Comparison of ENCODE assay signal across 8 cellular contexts in genomic region chr12:9870311-9870866, GRCh38. TPM values are rescaled to one million over a fixed set of nuclear protein-coding genes. Genes with fewer than 3 reads are reported as not detected.
A peak's percentile ranks its signal among the peaks of the same experiment; 100 is the strongest.
DNase-seq lines count a peak whose midpoint lies in the region; ATAC-seq and TF ChIP-seq lines count a peak whose summit lies in the region.
"Had no signal": no experiment of that assay in that cellular context is flagged by ENCODE, and none has a peak within 500 bp of the region (broad histone marks: within the 10 kb centered on the region; RNA-seq: fewer than 3 reads in every experiment).

No MANE protein-coding gene starts in this region.

- H3K27ac ChIP-seq in KMS-11 (peak overlapping the region; percentile 74), right cardiac atrium (ENCODE audit: low read length) (peak overlapping the region; percentile 75)

- H3K79me2 ChIP-seq in KMS-11 (ENCODE audit: insufficient read depth, low read depth): no peaks in the 10 kb centered on the region

- peak overlapping the region; percentile 84 for H2AFZ ChIP-seq in KMS-11 (ENCODE audit: low read depth)

- H3K27me3 ChIP-seq in KMS-11 (ENCODE audit: insufficient read depth, low read depth) (no peaks in the 10 kb centered on the region), right cardiac atrium (ENCODE audit: control insufficient read depth, insufficient read depth) (no peaks in the 10 kb centered on the region)

- H3K4me3 Mint-ChIP-seq in activated T-helper 1 cell treated with anti-CD3 and anti-CD28 coated beads, Interleukin-12 subunit alpha, Interleukin-12 subunit beta, Interleukin-2, Interleukin-4 antibody, amounts not matched to agents 30 ng/mL and 10 ng/mL and 1 ng/mL, durations not matched to agents 14 hours and 24 hours and 36 hours: peak overlapping the region; percentile 93
- H3K4me3 Mint-ChIP-seq in stimulated activated naive B cell treated with anti-CD40 and anti-IgM and Interleukin-4, amounts not matched to agents 10 μg/mL and 1 μg/mL and 100 μg/mL, for 72 hours: peak overlapping the region; percentile 94

- no peaks in the 10 kb centered on the region for H3K36me3 ChIP-seq in KMS-11 (ENCODE audit: insufficient read depth)

- no peaks in the 10 kb centered on the region for H4K20me1 ChIP-seq in KMS-11 (ENCODE audit: insufficient read depth)

- intact Hi-C loops in activated T-helper 1 cell treated with anti-CD3 and anti-CD28 coated beads, Interleukin-12 subunit alpha, Interleukin-12 subunit beta, Interleukin-2, Interleukin-4 antibody, amounts not matched to agents 30 ng/mL and 10 ng/mL and 1 ng/mL, durations not matched to agents 14 hours and 24 hours and 36 hours (cut with micrococcal nuclease): no loop called here
- intact Hi-C loops in right cardiac atrium (cut with DNase I): no loop called here

- peak overlapping the region; percentile 97 for H3K27ac Mint-ChIP-seq in activated T-helper 1 cell treated with anti-CD3 and anti-CD28 coated beads, Interleukin-12 subunit alpha, Interleukin-12 subunit beta, Interleukin-2, Interleukin-4 antibody, amounts not matched to agents 30 ng/mL and 10 ng/mL and 1 ng/mL, durations not matched to agents 14 hours and 24 hours and 36 hours
- H3K27ac Mint-ChIP-seq in stimulated activated naive B cell treated with anti-CD40 and anti-IgM and Interleukin-4, amounts not matched to agents 10 μg/mL and 1 μg/mL and 100 μg/mL, for 72 hours: peak overlapping the region; percentile 99

- H3K4me1 Mint-ChIP-seq in activated T-helper 1 cell treated with anti-CD3 and anti-CD28 coated beads, Interleukin-12 subunit alpha, Interleukin-12 subunit beta, Interleukin-2, Interleukin-4 antibody, amounts not matched to agents 30 ng/mL and 10 ng/mL and 1 ng/mL, durations not matched to agents 14 hours and 24 hours and 36 hours (ENCODE audit: low read depth): peaks cover 36% of the 10 kb centered on the region
- H3K4me1 Mint-ChIP-seq in stimulated activated naive B cell treated with anti-CD40 and anti-IgM and Interleukin-4, amounts not matched to agents 10 μg/mL and 1 μg/mL and 100 μg/mL, for 72 hours: peaks cover 18 to 42% of the 10 kb centered on the region in 2 donors

- WGBS in right cardiac atrium: 53% methylated on average over 2 of the region's 2 CpGs

- H3K36me3 Mint-ChIP-seq in activated T-helper 1 cell treated with anti-CD3 and anti-CD28 coated beads, Interleukin-12 subunit alpha, Interleukin-12 subunit beta, Interleukin-2, Interleukin-4 antibody, amounts not matched to agents 30 ng/mL and 10 ng/mL and 1 ng/mL, durations not matched to agents 14 hours and 24 hours and 36 hours (ENCODE audit: low read depth): peaks cover 3% of the 10 kb centered on the region
- H3K36me3 Mint-ChIP-seq in stimulated activated naive B cell treated with anti-CD40 and anti-IgM and Interleukin-4, amounts not matched to agents 10 μg/mL and 1 μg/mL and 100 μg/mL, for 72 hours: peaks cover 0 to 4% of the 10 kb centered on the region in 2 donors

- TF ChIP-seq CTCF in KMS-11 (conservative IDR thresholded peaks at IDR 0.05; ENCODE audit: low read depth, low read length): no peak

- peaks cover 26% of the 10 kb centered on the region for H3K4me1 ChIP-seq in KMS-11 (ENCODE audit: low read depth, poor library complexity, severe bottlenecking)
- no peaks in the 10 kb centered on the region for H3K4me1 ChIP-seq in right cardiac atrium (ENCODE audit: control insufficient read depth, insufficient read depth, low read length)

- DNase-seq in activated T-helper 1 cell treated with anti-CD3 and anti-CD28 coated beads, Interleukin-12 subunit alpha, Interleukin-12 subunit beta, Interleukin-2, Interleukin-4 antibody, amounts not matched to agents 30 ng/mL and 10 ng/mL and 1 ng/mL, durations not matched to agents 14 hours and 24 hours and 36 hours (ENCODE audit: low spot score): no peak
- DNase-seq in right cardiac atrium (no peak), GDM1 (lab: John Stamatoyannopoulos, UW) (no peak), ecto neural progenitor cell (ENCODE audit: low spot score) (no peak)
- no peak for DNase-seq in stimulated activated naive B cell treated with anti-CD40 and anti-IgM and Interleukin-4, amounts not matched to agents 10 μg/mL and 1 μg/mL and 100 μg/mL, for 72 hours
- DNase-seq: NCI-H1417 treated with DMSO at 0.1 percent for 48 hours had no signal

- no peak for ATAC-seq in right cardiac atrium
- no peak for ATAC-seq in stimulated activated naive B cell treated with anti-CD40 and anti-IgM and Interleukin-4, amounts not matched to agents 10 μg/mL and 1 μg/mL and 100 μg/mL, for 72 hours (replicated peaks)
- ATAC-seq in HG03108 (IDR thresholded peaks at IDR 0.05; ENCODE audit: unreplicated experiment): no peak

- peak overlapping the region; percentile 75 for H3K4me2 ChIP-seq in KMS-11

- H3K4me3 ChIP-seq in KMS-11 (IDR thresholded peaks at IDR 0.05; ENCODE audit: insufficient read depth, low read depth, low read length): no peak overlapping the region
- H3K4me3 ChIP-seq in right cardiac atrium (ENCODE audit: low read length): peak overlapping the region; percentile 38

- no peaks in the 10 kb centered on the region for H3K9me3 ChIP-seq in right cardiac atrium (ENCODE audit: control insufficient read depth, low read length)

- H3K27me3 Mint-ChIP-seq in activated T-helper 1 cell treated with anti-CD3 and anti-CD28 coated beads, Interleukin-12 subunit alpha, Interleukin-12 subunit beta, Interleukin-2, Interleukin-4 antibody, amounts not matched to agents 30 ng/mL and 10 ng/mL and 1 ng/mL, durations not matched to agents 14 hours and 24 hours and 36 hours (ENCODE audit: insufficient read depth): no peaks in the 10 kb centered on the region
- no peaks in the 10 kb centered on the region for H3K27me3 Mint-ChIP-seq in stimulated activated naive B cell treated with anti-CD40 and anti-IgM and Interleukin-4, amounts not matched to agents 10 μg/mL and 1 μg/mL and 100 μg/mL, for 72 hours

- no peaks in the 10 kb centered on the region for H3K9me3 Mint-ChIP-seq in activated T-helper 1 cell treated with anti-CD3 and anti-CD28 coated beads, Interleukin-12 subunit alpha, Interleukin-12 subunit beta, Interleukin-2, Interleukin-4 antibody, amounts not matched to agents 30 ng/mL and 10 ng/mL and 1 ng/mL, durations not matched to agents 14 hours and 24 hours and 36 hours
- peaks cover 0 to 1% of the 10 kb centered on the region in 2 donors for H3K9me3 Mint-ChIP-seq in stimulated activated naive B cell treated with anti-CD40 and anti-IgM and Interleukin-4, amounts not matched to agents 10 μg/mL and 1 μg/mL and 100 μg/mL, for 72 hours

- H3K9ac ChIP-seq in KMS-11: peak overlapping the region; percentile 56; the same call in 1 of the 2 replicates

RNA-seq across cellular contexts. Expression of gene CLEC2B, which starts 1.2 kb away (rescaled TPM):
- total RNA-seq in activated T-helper 1 cell treated with anti-CD3 and anti-CD28 coated beads, Interleukin-12 subunit alpha, Interleukin-12 subunit beta, Interleukin-2, Interleukin-4 antibody, amounts not matched to agents 30 ng/mL and 10 ng/mL and 1 ng/mL, durations not matched to agents 14 hours and 24 hours and 36 hours: 13.1 and 14.3 TPM in 2 replicates
- total RNA-seq in right cardiac atrium: 1 to 10 TPM; 3.7 to 7.2 (median 5.1) TPM
- 5.0 TPM for polyA plus RNA-seq in right cardiac atrium

RNA-seq across cellular contexts. Expression of gene KLRF2, which starts 10.9 kb away (rescaled TPM):
- total RNA-seq in activated T-helper 1 cell treated with anti-CD3 and anti-CD28 coated beads, Interleukin-12 subunit alpha, Interleukin-12 subunit beta, Interleukin-2, Interleukin-4 antibody, amounts not matched to agents 30 ng/mL and 10 ng/mL and 1 ng/mL, durations not matched to agents 14 hours and 24 hours and 36 hours: not detected in 2 replicates
- not detected for total RNA-seq in right cardiac atrium
- polyA plus RNA-seq in right cardiac atrium: not detected

RNA-seq across cellular contexts. Expression of gene KLRF1, which starts 43.1 kb away (rescaled TPM):
- not detected in 2 replicates for total RNA-seq in activated T-helper 1 cell treated with anti-CD3 and anti-CD28 coated beads, Interleukin-12 subunit alpha, Interleukin-12 subunit beta, Interleukin-2, Interleukin-4 antibody, amounts not matched to agents 30 ng/mL and 10 ng/mL and 1 ng/mL, durations not matched to agents 14 hours and 24 hours and 36 hours
- 1 to 10 TPM in 1 of 4 donors, under 1 TPM in 3; 0.28 to 1.6 (median 0.62) TPM for total RNA-seq in right cardiac atrium
- polyA plus RNA-seq in right cardiac atrium: 0.32 TPM
